In the genomic region with DNA sequence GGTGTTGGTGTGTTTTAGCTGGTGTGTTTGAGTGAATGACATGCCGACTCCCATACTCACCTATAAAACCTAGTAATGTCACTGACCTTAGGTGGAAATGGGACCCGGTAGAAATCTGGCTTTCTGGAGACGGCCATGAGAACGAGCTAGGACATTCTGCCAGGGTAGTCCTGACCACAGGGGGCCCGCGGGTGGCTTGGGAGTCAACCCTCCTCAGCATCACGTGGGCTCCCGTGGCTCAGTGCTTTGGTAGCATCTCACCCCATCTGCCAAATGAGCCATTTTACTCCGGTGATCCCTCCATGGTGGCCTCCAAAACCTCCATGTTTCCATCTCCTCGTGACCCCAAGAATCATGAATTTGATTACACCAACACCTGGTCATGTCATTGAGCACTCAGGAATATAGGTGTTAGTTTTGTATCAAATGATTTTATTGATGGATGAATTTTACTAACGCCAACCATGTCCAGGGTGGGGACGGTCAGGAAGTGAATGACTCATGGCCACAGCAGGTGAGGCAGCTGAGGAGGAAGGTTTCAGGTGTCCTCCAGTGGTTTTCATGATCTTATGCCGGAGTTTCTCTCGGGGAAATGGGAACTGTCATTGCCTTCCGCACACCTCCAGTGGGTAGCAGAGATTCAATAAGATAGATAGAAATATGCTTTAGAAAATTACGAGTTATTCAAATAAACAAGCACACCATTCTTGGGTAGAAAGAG, we compare ENCODE assay signal across 23 cellular contexts.
"Had no signal": no experiment of that assay in that cellular context is flagged by ENCODE, and none has a peak within 500 bp of the region (broad histone marks: within the 10 kb centered on the region; RNA-seq: fewer than 3 reads in every experiment).

No MANE protein-coding gene starts in this region.

- H3K27ac ChIP-seq: heart left ventricle, parathyroid adenoma, psoas muscle, sigmoid colon, skin epidermis had no signal

- H3K27ac Mint-ChIP-seq: naive B cell; nephron; stimulated activated naive B cell treated with anti-CD40 and anti-IgM and Interleukin-4, amounts not matched to agents 10 μg/mL and 1 μg/mL and 100 μg/mL, for 72 hours had no signal

- H3K9me3 Mint-ChIP-seq: nephron; stimulated activated naive B cell treated with anti-CD40 and anti-IgM and Interleukin-4, amounts not matched to agents 10 μg/mL and 1 μg/mL and 100 μg/mL, for 72 hours; stimulated activated naive CD8-positive, alpha-beta T cell treated with anti-CD3 and anti-CD28 coated beads, Interleukin-15, amount 100 ng/mL, for 72 hours had no signal

- H3K36me3 ChIP-seq: sigmoid colon had no signal

- H3K4me1 ChIP-seq: heart left ventricle, psoas muscle, sigmoid colon had no signal

- FAIRE-seq: endometrium, frontal cortex, keratinocyte had no signal

- H3K9me3 ChIP-seq: heart left ventricle, psoas muscle, sigmoid colon had no signal

- ATAC-seq: esophagus mucosa; heart left ventricle; left colon; left ventricle myocardium superior; psoas muscle; stimulated activated naive B cell treated with anti-CD40 and anti-IgM and Interleukin-4, amounts not matched to agents 10 μg/mL and 1 μg/mL and 100 μg/mL, for 72 hours; stimulated activated naive CD8-positive, alpha-beta T cell treated with anti-CD3 and anti-CD28 coated beads, Interleukin-15, amount 100 ng/mL, for 72 hours had no signal

- H3K27me3 Mint-ChIP-seq: stimulated activated naive CD8-positive, alpha-beta T cell treated with anti-CD3 and anti-CD28 coated beads, Interleukin-15, amount 100 ng/mL, for 72 hours had no signal

- H3K27me3 ChIP-seq: heart left ventricle, sigmoid colon had no signal

- H3K4me3 Mint-ChIP-seq: naive B cell; nephron; stimulated activated naive B cell treated with anti-CD40 and anti-IgM and Interleukin-4, amounts not matched to agents 10 μg/mL and 1 μg/mL and 100 μg/mL, for 72 hours; stimulated activated naive CD8-positive, alpha-beta T cell treated with anti-CD3 and anti-CD28 coated beads, Interleukin-15, amount 100 ng/mL, for 72 hours had no signal

- H3K4me3 ChIP-seq: heart left ventricle, lung, psoas muscle, sigmoid colon, skin epidermis had no signal

- H2AFZ ChIP-seq: parathyroid adenoma had no signal

- H3K4me1 Mint-ChIP-seq: naive B cell; stimulated activated naive B cell treated with anti-CD40 and anti-IgM and Interleukin-4, amounts not matched to agents 10 μg/mL and 1 μg/mL and 100 μg/mL, for 72 hours; stimulated activated naive CD8-positive, alpha-beta T cell treated with anti-CD3 and anti-CD28 coated beads, Interleukin-15, amount 100 ng/mL, for 72 hours had no signal

- DNase-seq: effector memory CD4-positive, alpha-beta T cell; heart left ventricle; left colon; left ventricle myocardium superior; mesenchymal stem cell; naive B cell; occipital lobe; psoas muscle; retina; sigmoid colon; stimulated activated CD4-positive, alpha-beta T cell treated with anti-CD3 and anti-CD28 coated beads, Interleukin-2, amount 100 ng/mL, for 24 hours; stimulated activated CD4-positive, alpha-beta T cell treated with anti-CD3 and anti-CD28 coated beads, Interleukin-4, amount 100 ng/mL, for 4 hours; stimulated activated naive B cell treated with anti-CD40 and anti-IgM and Interleukin-4, amounts not matched to agents 10 μg/mL and 1 μg/mL and 100 μg/mL, for 72 hours; stimulated activated naive CD8-positive, alpha-beta T cell treated with anti-CD3 and anti-CD28 coated beads, Interleukin-15, amount 100 ng/mL, for 72 hours; trophoblast cell had no signal

- H3K9ac ChIP-seq: parathyroid adenoma had no signal

- H3K36me3 Mint-ChIP-seq: naive B cell; stimulated activated naive B cell treated with anti-CD40 and anti-IgM and Interleukin-4, amounts not matched to agents 10 μg/mL and 1 μg/mL and 100 μg/mL, for 72 hours had no signal

- H3K79me2 ChIP-seq: parathyroid adenoma had no signal
